ENCODE assay signal across 43 cellular contexts in the genomic region with DNA sequence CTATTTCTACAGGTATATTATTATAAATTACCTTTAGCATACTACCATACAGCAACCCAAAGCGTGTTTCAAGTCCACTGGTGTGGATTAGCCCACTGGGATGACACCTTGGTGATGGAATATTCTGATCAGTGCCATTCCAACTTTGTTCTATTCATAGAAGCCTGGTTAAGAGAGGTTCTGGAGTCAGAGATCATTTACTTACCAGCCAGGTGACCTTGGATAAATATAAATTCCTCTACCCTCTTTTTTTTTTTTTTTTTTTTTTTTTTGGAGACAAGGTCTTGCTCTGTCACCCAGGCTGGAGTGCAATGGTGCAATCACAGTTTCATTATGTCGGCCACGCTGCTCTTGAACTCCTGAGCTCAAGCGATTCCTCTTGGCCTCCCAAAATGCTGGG. TPM values are rescaled to one million over a fixed set of nuclear protein-coding genes. Genes with fewer than 3 reads are reported as not detected.
"Had no signal": no experiment of that assay in that cellular context is flagged by ENCODE, and none has a peak within 500 bp of the region (broad histone marks: within the 10 kb centered on the region; RNA-seq: fewer than 3 reads in every experiment).

A gene (minus strand): TSS at position 101 of the 400 bp plus-strand sequence. CDS start 11,500 bp downstream, outside the sequence.

- H3K27ac ChIP-seq: adrenal gland, ascending aorta, body of pancreas, brain microvascular endothelial cell, breast epithelium, cardiac muscle cell had no signal

- DNase-seq: activated effector memory CD4-positive, alpha-beta T cell treated with anti-CD3 and anti-CD28 coated beads, Interleukin-2, amount 50 U/mL, for 16 hours; activated effector memory CD4-positive, alpha-beta T cell treated with Interleukin-2 at 50 U/mL for 16 hours; activated gamma-delta T cell; activated gamma-delta T cell treated with Interleukin-2 at 50 U/mL for 16 hours; activated naive CD4-positive, alpha-beta T cell; activated naive CD4-positive, alpha-beta T cell treated with anti-CD3 and anti-CD28 coated beads for 36 hours; activated naive CD4-positive, alpha-beta T cell treated with anti-CD3 and anti-CD28 coated beads, Interleukin-2, amount 10 ng/mL, durations not matched to agents 7 days and 5 days; activated naive CD4-positive, alpha-beta T cell treated with anti-CD3 and anti-CD28 coated beads, Interleukin-2, amount 50 U/mL, for 16 hours; activated naive CD4-positive, alpha-beta T cell treated with Interleukin-2 at 50 U/mL for 16 hours; activated naive CD8-positive, alpha-beta T cell treated with anti-CD3 and anti-CD28 coated beads for 36 hours; activated naive CD8-positive, alpha-beta T cell treated with anti-CD3 and anti-CD28 coated beads, Interleukin-2, amount 10 ng/mL, durations not matched to agents 7 days and 5 days; activated naive CD8-positive, alpha-beta T cell treated with anti-CD3 and anti-CD28 coated beads, Interleukin-2, amount 50 U/mL, for 24 hours; activated T-cell treated with anti-CD3 and anti-CD28 coated beads for 4 hours; activated T-cell treated with anti-CD3 and anti-CD28 coated beads, Interleukin-2, amount 50 U/mL, for 1 hour; activated T-cell treated with anti-CD3 and anti-CD28 coated beads, Interleukin-2, amount 50 U/mL, for 24 hours; activated T-cell treated with anti-CD3 and anti-CD28 coated beads, Interleukin-2, amount 50 U/mL, for 4 hours; activated T-cell treated with anti-CD3 and anti-CD28 coated beads, Interleukin-2, amount 50 U/mL, for 48 hours; activated T-cell treated with anti-CD3 and anti-CD28 coated beads, Interleukin-2, amount 50 U/mL, for 72 hours; adrenal gland; amniotic stem cell; amygdala; anterior cingulate cortex; aorta; body of pancreas; brain microvascular endothelial cell; caudate nucleus; central memory CD4-positive, alpha-beta T cell; cerebellar nuclear complex had no signal

- ATAC-seq: activated naive CD4-positive, alpha-beta T cell treated with anti-CD3 and anti-CD28 coated beads, Interleukin-2, amount 50 U/mL, for 72 hours; activated naive CD8-positive, alpha-beta T cell treated with anti-CD3 and anti-CD28 coated beads, Interleukin-2, amount 50 U/mL, for 24 hours; activated T-cell treated with anti-CD3 and anti-CD28 coated beads, Interleukin-2, amount 50 U/mL, for 4 hours; activated T-cell treated with anti-CD3 and anti-CD28 coated beads, Interleukin-2, amount 50 U/mL, for 72 hours; activated T-helper 17 cell treated with anti-CD3 and anti-CD28 coated beads, Interleukin-2, amount 50 U/mL, for 72 hours; body of pancreas had no signal

- H3K4me3 Mint-ChIP-seq: activated naive CD4-positive, alpha-beta T cell treated with anti-CD3 and anti-CD28 coated beads for 36 hours; activated naive CD4-positive, alpha-beta T cell treated with anti-CD3 and anti-CD28 coated beads, Interleukin-2, amount 10 ng/mL, durations not matched to agents 7 days and 5 days; activated naive CD4-positive, alpha-beta T cell treated with anti-CD3 and anti-CD28 coated beads, Interleukin-2, amount 50 U/mL, for 24 hours; activated naive CD8-positive, alpha-beta T cell; activated naive CD8-positive, alpha-beta T cell treated with anti-CD3 and anti-CD28 coated beads for 36 hours; activated naive CD8-positive, alpha-beta T cell treated with anti-CD3 and anti-CD28 coated beads, Interleukin-2, amount 10 ng/mL, durations not matched to agents 7 days and 5 days; activated naive CD8-positive, alpha-beta T cell treated with anti-CD3 and anti-CD28 coated beads, Interleukin-2, amount 50 U/mL, for 24 hours; activated T-cell treated with anti-CD3 and anti-CD28 coated beads, Interleukin-2, amount 50 U/mL, for 24 hours; activated T-cell treated with anti-CD3 and anti-CD28 coated beads, Interleukin-2, amount 50 U/mL, for 4 hours; activated T-cell treated with anti-CD3 and anti-CD28 coated beads, Interleukin-2, amount 50 U/mL, for 72 hours; activated T-helper 1 cell treated with anti-CD3 and anti-CD28 coated beads, Interleukin-12 subunit alpha, Interleukin-12 subunit beta, Interleukin-2, Interleukin-4 antibody, amounts not matched to agents 30 ng/mL and 10 ng/mL and 1 ng/mL, durations not matched to agents 14 hours and 24 hours and 36 hours; activated T-helper 17 cell treated with anti-CD3 and anti-CD28 coated beads, Interleukin-2, amount 50 U/mL, for 72 hours; brain; central memory CD8-positive, alpha-beta T cell had no signal

- H3K27me3 ChIP-seq: adrenal gland, ascending aorta, body of pancreas, brain microvascular endothelial cell, breast epithelium, cardiac muscle cell had no signal

- H3K4me1 ChIP-seq: adrenal gland, ascending aorta, body of pancreas, breast epithelium had no signal

- FAIRE-seq: astrocyte, bronchial epithelial cell had no signal

- H3K4me3 ChIP-seq: adrenal gland, ascending aorta, body of pancreas, breast epithelium, cardiac muscle cell had no signal

- H3K27me3 Mint-ChIP-seq: activated naive CD4-positive, alpha-beta T cell treated with anti-CD3 and anti-CD28 coated beads, Interleukin-2, amount 10 ng/mL, durations not matched to agents 7 days and 5 days; activated naive CD4-positive, alpha-beta T cell treated with anti-CD3 and anti-CD28 coated beads, Interleukin-2, amount 50 U/mL, for 24 hours; activated naive CD8-positive, alpha-beta T cell; activated naive CD8-positive, alpha-beta T cell treated with anti-CD3 and anti-CD28 coated beads for 36 hours; activated naive CD8-positive, alpha-beta T cell treated with anti-CD3 and anti-CD28 coated beads, Interleukin-2, amount 10 ng/mL, durations not matched to agents 7 days and 5 days; activated naive CD8-positive, alpha-beta T cell treated with anti-CD3 and anti-CD28 coated beads, Interleukin-2, amount 50 U/mL, for 24 hours; activated T-cell treated with anti-CD3 and anti-CD28 coated beads, Interleukin-2, amount 50 U/mL, for 24 hours; activated T-helper 17 cell treated with anti-CD3 and anti-CD28 coated beads, Interleukin-2, amount 50 U/mL, for 72 hours; brain; central memory CD8-positive, alpha-beta T cell had no signal

- H3K9me3 ChIP-seq: adrenal gland, ascending aorta, breast epithelium had no signal

- H3K36me3 Mint-ChIP-seq: activated naive CD4-positive, alpha-beta T cell treated with anti-CD3 and anti-CD28 coated beads, Interleukin-2, amount 50 U/mL, for 72 hours had no signal

- H3K9me3 Mint-ChIP-seq: activated naive CD4-positive, alpha-beta T cell treated with anti-CD3 and anti-CD28 coated beads, Interleukin-2, amount 10 ng/mL, durations not matched to agents 7 days and 5 days; activated naive CD4-positive, alpha-beta T cell treated with anti-CD3 and anti-CD28 coated beads, Interleukin-2, amount 50 U/mL, for 24 hours; activated naive CD8-positive, alpha-beta T cell treated with anti-CD3 and anti-CD28 coated beads, Interleukin-2, amount 50 U/mL, for 24 hours; activated T-cell treated with anti-CD3 and anti-CD28 coated beads, Interleukin-2, amount 50 U/mL, for 4 hours; activated T-helper 1 cell treated with anti-CD3 and anti-CD28 coated beads, Interleukin-12 subunit alpha, Interleukin-12 subunit beta, Interleukin-2, Interleukin-4 antibody, amounts not matched to agents 30 ng/mL and 10 ng/mL and 1 ng/mL, durations not matched to agents 14 hours and 24 hours and 36 hours; activated T-helper 17 cell treated with anti-CD3 and anti-CD28 coated beads, Interleukin-2, amount 50 U/mL, for 72 hours; central memory CD8-positive, alpha-beta T cell had no signal

- H3K36me3 ChIP-seq: adrenal gland, ascending aorta, brain microvascular endothelial cell, breast epithelium, cardiac muscle cell had no signal

- H3K27ac Mint-ChIP-seq: activated naive CD4-positive, alpha-beta T cell treated with anti-CD3 and anti-CD28 coated beads for 36 hours; activated naive CD4-positive, alpha-beta T cell treated with anti-CD3 and anti-CD28 coated beads, Interleukin-2, amount 10 ng/mL, durations not matched to agents 7 days and 5 days; activated naive CD4-positive, alpha-beta T cell treated with anti-CD3 and anti-CD28 coated beads, Interleukin-2, amount 50 U/mL, for 24 hours; activated naive CD4-positive, alpha-beta T cell treated with anti-CD3 and anti-CD28 coated beads, Interleukin-2, amount 50 U/mL, for 72 hours; activated naive CD8-positive, alpha-beta T cell; activated naive CD8-positive, alpha-beta T cell treated with anti-CD3 and anti-CD28 coated beads for 36 hours; activated naive CD8-positive, alpha-beta T cell treated with anti-CD3 and anti-CD28 coated beads, Interleukin-2, amount 10 ng/mL, durations not matched to agents 7 days and 5 days; activated naive CD8-positive, alpha-beta T cell treated with anti-CD3 and anti-CD28 coated beads, Interleukin-2, amount 50 U/mL, for 24 hours; activated T-cell treated with anti-CD3 and anti-CD28 coated beads, Interleukin-2, amount 50 U/mL, for 24 hours; activated T-cell treated with anti-CD3 and anti-CD28 coated beads, Interleukin-2, amount 50 U/mL, for 72 hours; activated T-helper 1 cell treated with anti-CD3 and anti-CD28 coated beads, Interleukin-12 subunit alpha, Interleukin-12 subunit beta, Interleukin-2, Interleukin-4 antibody, amounts not matched to agents 30 ng/mL and 10 ng/mL and 1 ng/mL, durations not matched to agents 14 hours and 24 hours and 36 hours; activated T-helper 17 cell treated with anti-CD3 and anti-CD28 coated beads, Interleukin-2, amount 50 U/mL, for 72 hours; activated T-helper 2 cell treated with anti-CD3 and anti-CD28 coated beads, Interferon-gamma antibody, Interleukin-2, Interleukin-4, amounts not matched to agents 10 μg/mL and 5 μg/mL and 100 μg/mL, durations not matched to agents 14 hours and 24 hours and 36 hours; brain had no signal

- H3K4me1 Mint-ChIP-seq: activated naive CD4-positive, alpha-beta T cell treated with anti-CD3 and anti-CD28 coated beads, Interleukin-2, amount 10 ng/mL, durations not matched to agents 7 days and 5 days; activated naive CD4-positive, alpha-beta T cell treated with anti-CD3 and anti-CD28 coated beads, Interleukin-2, amount 50 U/mL, for 24 hours; activated naive CD8-positive, alpha-beta T cell treated with anti-CD3 and anti-CD28 coated beads for 36 hours; activated naive CD8-positive, alpha-beta T cell treated with anti-CD3 and anti-CD28 coated beads, Interleukin-2, amount 10 ng/mL, durations not matched to agents 7 days and 5 days; activated naive CD8-positive, alpha-beta T cell treated with anti-CD3 and anti-CD28 coated beads, Interleukin-2, amount 50 U/mL, for 24 hours; activated T-helper 17 cell treated with anti-CD3 and anti-CD28 coated beads, Interleukin-2, amount 50 U/mL, for 72 hours; brain; central memory CD8-positive, alpha-beta T cell had no signal

RNA-seq across cellular contexts. Expression of the gene that starts here (rescaled TPM):
- total RNA-seq: activated naive CD4-positive, alpha-beta T cell treated with anti-CD3 and anti-CD28 coated beads for 36 hours; activated naive CD4-positive, alpha-beta T cell treated with anti-CD3 and anti-CD28 coated beads, Interleukin-2, amount 50 U/mL, for 72 hours; activated naive CD8-positive, alpha-beta T cell treated with anti-CD3 and anti-CD28 coated beads for 36 hours; activated naive CD8-positive, alpha-beta T cell treated with anti-CD3 and anti-CD28 coated beads, Interleukin-2, amount 10 ng/mL, durations not matched to agents 7 days and 5 days; activated T-cell treated with anti-CD3 and anti-CD28 coated beads, Interleukin-2, amount 50 U/mL, for 4 hours; activated T-cell treated with anti-CD3 and anti-CD28 coated beads, Interleukin-2, amount 50 U/mL, for 72 hours; activated T-helper 1 cell treated with anti-CD3 and anti-CD28 coated beads, Interleukin-12 subunit alpha, Interleukin-12 subunit beta, Interleukin-2, Interleukin-4 antibody, amounts not matched to agents 30 ng/mL and 10 ng/mL and 1 ng/mL, durations not matched to agents 14 hours and 24 hours and 36 hours; activated T-helper 17 cell treated with anti-CD3 and anti-CD28 coated beads, Interleukin-2, amount 50 U/mL, for 72 hours; ascending aorta; astrocyte; body of pancreas; breast epithelium; bronchial epithelial cell; cardiac septum had no signal
- polyA plus RNA-seq: adipose tissue, adrenal gland, aorta, cardiac muscle cell had no signal
